ENCODE assay signal across 26 cellular contexts in genomic region chrX:17813277-17813676, GRCh38. TPM values are rescaled to one million over a fixed set of nuclear protein-coding genes. Genes with fewer than 3 reads are reported as not detected.
"Had no signal": no experiment of that assay in that cellular context is flagged by ENCODE, and none has a peak within 500 bp of the region (broad histone marks: within the 10 kb centered on the region; RNA-seq: fewer than 3 reads in every experiment).

No MANE protein-coding gene starts in this region.

- H3K27me3 ChIP-seq: brain microvascular endothelial cell, esophagus muscularis mucosa, foreskin keratinocyte, gastrocnemius medialis had no signal

- ATAC-seq: activated CD4-positive, alpha-beta T cell treated with anti-CD3 and anti-CD28 coated beads for 36 hours; activated CD8-positive, alpha-beta memory T cell treated with anti-CD3 and anti-CD28 coated beads, Interleukin-2, amount 10 ng/mL, durations not matched to agents 7 days and 5 days; activated CD8-positive, alpha-beta T cell treated with anti-CD3 and anti-CD28 coated beads, Interleukin-2, amount 10 ng/mL, durations not matched to agents 7 days and 5 days; activated naive CD8-positive, alpha-beta T cell treated with anti-CD3 and anti-CD28 coated beads, Interleukin-2, amount 50 U/mL, for 24 hours; effector memory CD8-positive, alpha-beta T cell; foreskin keratinocyte; gastrocnemius medialis; T-helper 17 cell had no signal

- DNase-seq: activated CD4-positive, alpha-beta memory T cell treated with anti-CD3 and anti-CD28 coated beads for 36 hours; activated CD4-positive, alpha-beta T cell treated with anti-CD3 and anti-CD28 coated beads for 36 hours; activated CD4-positive, alpha-beta T cell treated with anti-CD3 and anti-CD28 coated beads, Interleukin-2, amount 10 ng/mL, durations not matched to agents 24 days and 14 days; activated CD4-positive, CD25-positive, alpha-beta regulatory T cell; activated CD4-positive, CD25-positive, alpha-beta regulatory T cell treated with anti-CD3 and anti-CD28 coated beads, Interleukin-2, amount 50 U/mL, for 72 hours; activated CD8-positive, alpha-beta memory T cell treated with anti-CD3 and anti-CD28 coated beads, Interleukin-2, amount 10 ng/mL, durations not matched to agents 7 days and 5 days; activated CD8-positive, alpha-beta memory T cell treated with anti-CD3 and anti-CD28 coated beads, Interleukin-2, amount 50 U/mL, for 4 hours; activated CD8-positive, alpha-beta T cell treated with anti-CD3 and anti-CD28 coated beads, Interleukin-2, amount 10 ng/mL, durations not matched to agents 7 days and 5 days; activated effector memory CD4-positive, alpha-beta T cell treated with anti-CD3 and anti-CD28 coated beads, Interleukin-2, amount 50 U/mL, for 16 hours; activated naive CD8-positive, alpha-beta T cell treated with anti-CD3 and anti-CD28 coated beads for 36 hours; activated naive CD8-positive, alpha-beta T cell treated with anti-CD3 and anti-CD28 coated beads, Interleukin-2, amount 50 U/mL, for 24 hours; activated T-cell treated with anti-CD3 and anti-CD28 coated beads, Interleukin-2, amount 50 U/mL, for 1 hour; activated T-cell treated with anti-CD3 and anti-CD28 coated beads, Interleukin-2, amount 50 U/mL, for 48 hours; aorta; brain microvascular endothelial cell; cortex of kidney; effector CD4-positive, alpha-beta T cell; effector memory CD8-positive, alpha-beta T cell; gastrocnemius medialis; glutamatergic neuron; T-helper 1 cell; T-helper 17 cell had no signal

- H3K27ac ChIP-seq: adrenal gland, brain microvascular endothelial cell, esophagus muscularis mucosa, foreskin keratinocyte, gastrocnemius medialis had no signal

- H3K4me1 ChIP-seq: foreskin keratinocyte had no signal

- FAIRE-seq: bronchial epithelial cell had no signal

- H3K9me3 ChIP-seq: adrenal gland, esophagus muscularis mucosa, gastrocnemius medialis had no signal

- H3K36me3 ChIP-seq: adrenal gland, brain microvascular endothelial cell, esophagus muscularis mucosa, gastrocnemius medialis had no signal

- H3K4me3 ChIP-seq: adrenal gland, esophagus muscularis mucosa, gastrocnemius medialis had no signal

RNA-seq across cellular contexts. Expression of gene RAI2, which starts 47.8 kb away (rescaled TPM):
- total RNA-seq: activated CD8-positive, alpha-beta T cell treated with anti-CD3 and anti-CD28 coated beads, Interleukin-2, amount 10 ng/mL, durations not matched to agents 7 days and 5 days; bronchial epithelial cell; foreskin keratinocyte had no signal
- polyA plus RNA-seq: foreskin keratinocyte had no signal
